ENCODE assay signal across 1 cellular context in the genomic region with DNA sequence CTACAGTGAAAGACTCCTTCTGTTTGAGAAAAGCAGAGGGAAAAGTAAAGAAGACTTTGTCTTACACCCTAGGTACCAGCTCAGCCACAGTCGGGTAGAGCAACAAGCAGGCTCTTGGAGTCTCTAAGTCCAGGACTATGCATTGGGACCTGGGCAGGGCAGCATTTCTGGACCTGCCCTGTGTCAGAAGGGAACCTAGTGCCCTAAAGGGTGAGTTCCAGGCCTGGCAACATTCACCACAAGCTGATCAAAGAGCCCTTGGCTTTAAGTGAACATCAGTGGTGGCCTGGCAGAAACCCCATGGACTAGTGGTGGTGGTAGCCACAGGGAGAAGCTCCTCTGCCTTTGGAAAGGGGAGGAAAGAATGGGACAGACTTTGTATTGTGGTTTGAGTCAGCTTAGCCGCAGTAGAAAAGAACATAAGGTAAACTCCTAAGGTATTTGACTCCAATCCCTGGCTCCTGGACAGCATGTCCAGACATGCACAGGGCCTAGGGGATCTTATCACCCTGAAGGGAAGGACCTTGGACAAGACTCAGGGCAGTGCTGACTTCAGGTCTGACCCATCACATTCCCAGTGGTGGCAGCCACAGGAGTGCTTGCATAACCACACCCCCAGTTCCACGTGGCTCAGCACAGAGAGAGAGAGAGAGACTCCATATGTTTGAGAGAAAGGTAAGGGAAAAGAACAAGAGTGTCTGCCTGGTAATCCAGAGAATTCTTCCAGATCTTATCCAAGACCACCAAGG.
TF ChIP-seq lines count a peak whose summit lies in the region.

No MANE protein-coding gene starts in this region.

TF ChIP-seq in HepG2, 621 proteins besides CTCF, POLR2A, EP300 and RAD21 (continues in another document):
- TF ChIP-seq TARDBP (CRISPR knock-in tag; IDR thresholded peaks at IDR 0.05), result no peak
- TF ChIP-seq ZFP82 (CRISPR knock-in tag; IDR thresholded peaks at IDR 0.05; ENCODE audit: borderline replicate concordance), result no peak
- TF ChIP-seq RFXAP (CRISPR knock-in tag; IDR thresholded peaks at IDR 0.05; ENCODE audit: borderline replicate concordance), result no peak
- TF ChIP-seq ZNF644 (CRISPR knock-in tag; IDR thresholded peaks at IDR 0.05; ENCODE audit: low read depth), result peak; percentile 45; the same call in 1 of the 2 replicates
- TF ChIP-seq ZNF143 (CRISPR knock-in tag; IDR thresholded peaks at IDR 0.05), result no peak
- no peak for TF ChIP-seq NR3C1 (CRISPR knock-in tag; IDR thresholded peaks at IDR 0.05)
- no peak for TF ChIP-seq ZNF567 (CRISPR knock-in tag; IDR thresholded peaks at IDR 0.05; ENCODE audit: borderline replicate concordance)
- TF ChIP-seq THAP11 (CRISPR knock-in tag; IDR thresholded peaks at IDR 0.05), result no peak
- TF ChIP-seq, protein P1, sequence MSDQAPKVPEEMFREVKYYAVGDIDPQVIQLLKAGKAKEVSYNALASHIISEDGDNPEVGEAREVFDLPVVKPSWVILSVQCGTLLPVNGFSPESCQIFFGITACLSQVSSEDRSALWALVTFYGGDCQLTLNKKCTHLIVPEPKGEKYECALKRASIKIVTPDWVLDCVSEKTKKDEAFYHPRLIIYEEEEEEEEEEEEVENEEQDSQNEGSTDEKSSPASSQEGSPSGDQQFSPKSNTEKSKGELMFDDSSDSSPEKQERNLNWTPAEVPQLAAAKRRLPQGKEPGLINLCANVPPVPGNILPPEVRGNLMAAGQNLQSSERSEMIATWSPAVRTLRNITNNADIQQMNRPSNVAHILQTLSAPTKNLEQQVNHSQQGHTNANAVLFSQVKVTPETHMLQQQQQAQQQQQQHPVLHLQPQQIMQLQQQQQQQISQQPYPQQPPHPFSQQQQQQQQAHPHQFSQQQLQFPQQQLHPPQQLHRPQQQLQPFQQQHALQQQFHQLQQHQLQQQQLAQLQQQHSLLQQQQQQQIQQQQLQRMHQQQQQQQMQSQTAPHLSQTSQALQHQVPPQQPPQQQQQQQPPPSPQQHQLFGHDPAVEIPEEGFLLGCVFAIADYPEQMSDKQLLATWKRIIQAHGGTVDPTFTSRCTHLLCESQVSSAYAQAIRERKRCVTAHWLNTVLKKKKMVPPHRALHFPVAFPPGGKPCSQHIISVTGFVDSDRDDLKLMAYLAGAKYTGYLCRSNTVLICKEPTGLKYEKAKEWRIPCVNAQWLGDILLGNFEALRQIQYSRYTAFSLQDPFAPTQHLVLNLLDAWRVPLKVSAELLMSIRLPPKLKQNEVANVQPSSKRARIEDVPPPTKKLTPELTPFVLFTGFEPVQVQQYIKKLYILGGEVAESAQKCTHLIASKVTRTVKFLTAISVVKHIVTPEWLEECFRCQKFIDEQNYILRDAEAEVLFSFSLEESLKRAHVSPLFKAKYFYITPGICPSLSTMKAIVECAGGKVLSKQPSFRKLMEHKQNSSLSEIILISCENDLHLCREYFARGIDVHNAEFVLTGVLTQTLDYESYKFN (CRISPR knock-in tag; conservative IDR thresholded peaks at IDR 0.05), result no peak
- TF ChIP-seq NONO (IDR thresholded peaks at IDR 0.05), result no peak
- no peak for TF ChIP-seq NONO (CRISPR knock-in tag; conservative IDR thresholded peaks at IDR 0.05)
- no peak for TF ChIP-seq JUNB (CRISPR knock-in tag; IDR thresholded peaks at IDR 0.05; ENCODE audit: borderline replicate concordance)
- no peak for TF ChIP-seq POLR2AphosphoS2 (IDR thresholded peaks at IDR 0.05; ENCODE audit: low read depth, low read length)
- TF ChIP-seq HMGXB4 (CRISPR knock-in tag; IDR thresholded peaks at IDR 0.05; ENCODE audit: borderline replicate concordance in 1 of 2, low read depth in 1 of 2), result no peak
- TF ChIP-seq, protein P2, sequence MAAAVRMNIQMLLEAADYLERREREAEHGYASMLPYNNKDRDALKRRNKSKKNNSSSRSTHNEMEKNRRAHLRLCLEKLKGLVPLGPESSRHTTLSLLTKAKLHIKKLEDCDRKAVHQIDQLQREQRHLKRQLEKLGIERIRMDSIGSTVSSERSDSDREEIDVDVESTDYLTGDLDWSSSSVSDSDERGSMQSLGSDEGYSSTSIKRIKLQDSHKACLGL (CRISPR knock-in tag; IDR thresholded peaks at IDR 0.05), result no peak
- no peak for TF ChIP-seq ZNF770 (CRISPR knock-in tag; IDR thresholded peaks at IDR 0.05)
- no peak for TF ChIP-seq HOXA7 (CRISPR knock-in tag; IDR thresholded peaks at IDR 0.05)
- peak; percentile 29; the same call in 1 of the 2 replicates for TF ChIP-seq HDAC2 (CRISPR knock-in tag; IDR thresholded peaks at IDR 0.05)
- TF ChIP-seq GRHL1 (CRISPR knock-in tag; conservative IDR thresholded peaks at IDR 0.05), result no peak
- TF ChIP-seq, protein P3, sequence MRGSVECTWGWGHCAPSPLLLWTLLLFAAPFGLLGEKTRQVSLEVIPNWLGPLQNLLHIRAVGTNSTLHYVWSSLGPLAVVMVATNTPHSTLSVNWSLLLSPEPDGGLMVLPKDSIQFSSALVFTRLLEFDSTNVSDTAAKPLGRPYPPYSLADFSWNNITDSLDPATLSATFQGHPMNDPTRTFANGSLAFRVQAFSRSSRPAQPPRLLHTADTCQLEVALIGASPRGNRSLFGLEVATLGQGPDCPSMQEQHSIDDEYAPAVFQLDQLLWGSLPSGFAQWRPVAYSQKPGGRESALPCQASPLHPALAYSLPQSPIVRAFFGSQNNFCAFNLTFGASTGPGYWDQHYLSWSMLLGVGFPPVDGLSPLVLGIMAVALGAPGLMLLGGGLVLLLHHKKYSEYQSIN (CRISPR knock-in tag; IDR thresholded peaks at IDR 0.05; ENCODE audit: borderline replicate concordance), result no peak
- TF ChIP-seq, protein P4, sequence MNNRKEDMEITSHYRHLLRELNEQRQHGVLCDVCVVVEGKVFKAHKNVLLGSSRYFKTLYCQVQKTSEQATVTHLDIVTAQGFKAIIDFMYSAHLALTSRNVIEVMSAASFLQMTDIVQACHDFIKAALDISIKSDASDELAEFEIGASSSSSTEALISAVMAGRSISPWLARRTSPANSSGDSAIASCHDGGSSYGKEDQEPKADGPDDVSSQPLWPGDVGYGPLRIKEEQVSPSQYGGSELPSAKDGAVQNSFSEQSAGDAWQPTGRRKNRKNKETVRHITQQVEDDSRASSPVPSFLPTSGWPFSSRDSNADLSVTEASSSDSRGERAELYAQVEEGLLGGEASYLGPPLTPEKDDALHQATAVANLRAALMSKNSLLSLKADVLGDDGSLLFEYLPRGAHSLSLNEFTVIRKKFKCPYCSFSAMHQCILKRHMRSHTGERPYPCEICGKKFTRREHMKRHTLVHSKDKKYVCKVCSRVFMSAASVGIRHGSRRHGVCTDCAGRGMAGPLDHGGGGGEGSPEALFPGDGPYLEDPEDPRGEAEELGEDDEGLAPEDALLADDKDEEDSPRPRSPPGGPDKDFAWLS (CRISPR knock-in tag; IDR thresholded peaks at IDR 0.05; ENCODE audit: borderline replicate concordance), result no peak
- no peak for TF ChIP-seq SYNCRIP (IDR thresholded peaks at IDR 0.05; ENCODE audit: insufficient read depth, low read depth, low read length)
- TF ChIP-seq, protein P5, sequence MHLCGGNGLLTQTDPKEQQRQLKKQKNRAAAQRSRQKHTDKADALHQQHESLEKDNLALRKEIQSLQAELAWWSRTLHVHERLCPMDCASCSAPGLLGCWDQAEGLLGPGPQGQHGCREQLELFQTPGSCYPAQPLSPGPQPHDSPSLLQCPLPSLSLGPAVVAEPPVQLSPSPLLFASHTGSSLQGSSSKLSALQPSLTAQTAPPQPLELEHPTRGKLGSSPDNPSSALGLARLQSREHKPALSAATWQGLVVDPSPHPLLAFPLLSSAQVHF (CRISPR knock-in tag; IDR thresholded peaks at IDR 0.05), result no peak
- TF ChIP-seq ZMYM2 (CRISPR knock-in tag; IDR thresholded peaks at IDR 0.05), result no peak
- no peak for TF ChIP-seq ZNF207 (IDR thresholded peaks at IDR 0.05; ENCODE audit: borderline replicate concordance)
- TF ChIP-seq RELA (CRISPR knock-in tag; IDR thresholded peaks at IDR 0.05), result no peak
- TF ChIP-seq AKNA (CRISPR knock-in tag; IDR thresholded peaks at IDR 0.05; ENCODE audit: borderline replicate concordance), result no peak
- TF ChIP-seq HNF4G (IDR thresholded peaks at IDR 0.05; ENCODE audit: borderline replicate concordance, low read depth, low read length), result no peak
- TF ChIP-seq HNF4G (CRISPR knock-in tag; IDR thresholded peaks at IDR 0.05; ENCODE audit: borderline replicate concordance, low read depth), result no peak
- TF ChIP-seq TBX3 (IDR thresholded peaks at IDR 0.05; ENCODE audit: borderline replicate concordance), result no peak
- no peak for TF ChIP-seq PCBP2 (optimal IDR thresholded peaks at IDR 0.05; ENCODE audit: low read depth, low read length, poor library complexity, severe bottlenecking)
- no peak for TF ChIP-seq SAP130 (CRISPR knock-in tag; IDR thresholded peaks at IDR 0.05; ENCODE audit: low read depth)
- no peak for TF ChIP-seq MXI1 (IDR thresholded peaks at IDR 0.05; ENCODE audit: borderline replicate concordance, low read depth, low read length)
